9 cellular contexts compared by ENCODE assay signal in the genomic region with DNA sequence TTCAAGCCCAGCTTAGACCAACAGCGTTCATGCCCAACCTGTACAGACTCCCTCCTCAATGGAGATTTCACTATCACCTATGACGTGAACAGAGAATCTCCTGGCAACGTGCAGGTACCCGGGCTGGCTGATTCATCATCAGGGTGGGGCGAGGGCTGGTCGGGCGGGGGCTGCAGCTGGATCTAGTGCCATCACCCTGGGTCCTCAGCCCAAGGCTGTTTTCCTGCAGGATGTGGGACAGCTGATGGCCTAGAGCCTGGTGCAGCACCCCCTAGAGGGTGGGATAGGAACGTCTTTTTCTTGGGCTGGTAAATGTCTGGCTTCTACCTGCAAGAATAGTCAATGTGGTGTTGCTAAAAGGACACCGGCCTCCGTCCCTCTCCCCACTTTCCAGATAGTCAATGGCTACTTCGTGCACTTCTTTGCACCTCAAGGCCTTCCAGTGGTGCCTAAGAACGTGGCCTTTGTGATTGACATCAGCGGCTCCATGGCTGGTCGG. TPM values are rescaled to one million over a fixed set of nuclear protein-coding genes. Genes with fewer than 3 reads are reported as not detected.
A peak's percentile ranks its signal among the peaks of the same experiment; 100 is the strongest.
DNase-seq lines count a peak whose midpoint lies in the region; ATAC-seq and TF ChIP-seq lines count a peak whose summit lies in the region.
"Had no signal": no experiment of that assay in that cellular context is flagged by ENCODE, and none has a peak within 500 bp of the region (broad histone marks: within the 10 kb centered on the region; RNA-seq: fewer than 3 reads in every experiment).

No MANE protein-coding gene starts in this region.

- H3K4me1 ChIP-seq in MM.1S (ENCODE audit: low read length) (no peaks in the 10 kb centered on the region), endodermal cell (ENCODE audit: control insufficient read depth, insufficient read depth, low read length) (no peaks in the 10 kb centered on the region)

- H3K27me3 ChIP-seq in MM.1S (replicated peaks; ENCODE audit: insufficient read depth, low read length) (no peaks in the 10 kb centered on the region), endodermal cell (ENCODE audit: control insufficient read depth, insufficient read depth, low read length, poor library complexity, severe bottlenecking) (no peaks in the 10 kb centered on the region)

- H3K9me3 Mint-ChIP-seq in endodermal cell: no peaks in the 10 kb centered on the region
- H3K9me3 Mint-ChIP-seq: naive thymus-derived CD8-positive, alpha-beta T cell had no signal

- DNase-seq in SHP77 (lab: John Stamatoyannopoulos, UW): peak; percentile 21 to 45
- no peak for DNase-seq in SHP77 treated with DMSO at 0.1 percent for 48 hours (lab: John Stamatoyannopoulos, UW)
- DNase-seq in MM.1S: no peak
- peak; percentile 92 for DNase-seq in endodermal cell
- no peak for DNase-seq in retinal pigment epithelial cell (ENCODE audit: low read depth)
- DNase-seq in DMS114 treated with DMSO at 0.1 percent for 48 hours (lab: John Stamatoyannopoulos, UW; ENCODE audit: unreplicated experiment): no peak

- H3K36me3 ChIP-seq in MM.1S (replicated peaks; ENCODE audit: insufficient read depth, low read length) (no peaks in the 10 kb centered on the region), endodermal cell (ENCODE audit: control insufficient read depth, insufficient read depth, low read length) (no peaks in the 10 kb centered on the region)

- H3K27ac ChIP-seq in MM.1S (ENCODE audit: low read length) (no peak overlapping the region), endodermal cell (ENCODE audit: low read depth, low read length) (no peak overlapping the region)

- H4K20me1 ChIP-seq in MM.1S (ENCODE audit: insufficient read depth, low read length): no peaks in the 10 kb centered on the region

- WGBS in endodermal cell (ENCODE audit: insufficient coverage in 1 of 2, insufficient read length in 1 of 2), 2 experiments: 62 to 78% methylated on average over 9 to 14 of the region's 14 CpGs

- no peak overlapping the region for H3K4me2 ChIP-seq in MM.1S (ENCODE audit: low read depth, low read length)

- no peaks in the 10 kb centered on the region for H3K36me3 Mint-ChIP-seq in endodermal cell (ENCODE audit: low read depth)
- H3K36me3 Mint-ChIP-seq: naive thymus-derived CD8-positive, alpha-beta T cell had no signal

- no peak overlapping the region for H3K4me3 ChIP-seq in MM.1S (ENCODE audit: low read length)
- no peak overlapping the region for H3K4me3 ChIP-seq in endodermal cell (ENCODE audit: low read length)
- H3K4me3 ChIP-seq in retinal pigment epithelial cell (ENCODE audit: low read length): no peak overlapping the region

- H3K27me3 Mint-ChIP-seq in endodermal cell (ENCODE audit: insufficient read depth): no peaks in the 10 kb centered on the region

- H3K4me1 Mint-ChIP-seq in endodermal cell: no peaks in the 10 kb centered on the region
- H3K4me1 Mint-ChIP-seq: naive thymus-derived CD8-positive, alpha-beta T cell had no signal

- no peak overlapping the region for H3K4me3 Mint-ChIP-seq in endodermal cell
- H3K4me3 Mint-ChIP-seq: naive thymus-derived CD8-positive, alpha-beta T cell had no signal

- no peak for ATAC-seq in GM21576 (IDR thresholded peaks at IDR 0.05; ENCODE audit: unreplicated experiment)
- ATAC-seq in HG03378 (IDR thresholded peaks at IDR 0.05; ENCODE audit: unreplicated experiment): no peak
- ATAC-seq: naive thymus-derived CD8-positive, alpha-beta T cell had no signal

- H3F3A ChIP-seq in MM.1S (ENCODE audit: insufficient read depth, low read length): no peaks in the 10 kb centered on the region

- peak; percentile 57 for TF ChIP-seq CTCF in MM.1S (IDR thresholded peaks at IDR 0.05; ENCODE audit: low read length)
- peak; percentile 85 for TF ChIP-seq CTCF in endodermal cell (conservative IDR thresholded peaks at IDR 0.05)
- peak; percentile 63 for TF ChIP-seq CTCF in retinal pigment epithelial cell (conservative IDR thresholded peaks at IDR 0.05; ENCODE audit: low read depth, low read length)

- H3K9me2 ChIP-seq in MM.1S (replicated peaks; ENCODE audit: insufficient read depth, low read length): no peaks in the 10 kb centered on the region

- H3K9ac ChIP-seq in MM.1S (ENCODE audit: low read length) (no peak overlapping the region), endodermal cell (ENCODE audit: extremely low read depth, low read length, poor library complexity, severe bottlenecking) (no peak overlapping the region)

- H2AFZ ChIP-seq in MM.1S (ENCODE audit: low read length): no peak overlapping the region

- no peaks in the 10 kb centered on the region for H3K79me2 ChIP-seq in MM.1S (ENCODE audit: low read length)

- H3K9me3 ChIP-seq in MM.1S (replicated peaks; ENCODE audit: insufficient read depth, low read length) (no peaks in the 10 kb centered on the region), endodermal cell (ENCODE audit: control insufficient read depth, low read length) (no peaks in the 10 kb centered on the region)

- no peak overlapping the region for H3K27ac Mint-ChIP-seq in endodermal cell
- H3K27ac Mint-ChIP-seq: naive thymus-derived CD8-positive, alpha-beta T cell had no signal

RNA-seq across cellular contexts. Expression of a gene that starts 4.4 kb away (rescaled TPM):
- not detected for total RNA-seq in endodermal cell
- 0.36 TPM for polyA plus RNA-seq in endodermal cell (2013, experiment 1 of 2)
- polyA plus RNA-seq in endodermal cell (2013, experiment 2 of 2): 0.41 TPM
- total RNA-seq: naive thymus-derived CD8-positive, alpha-beta T cell had no signal

RNA-seq across cellular contexts. Expression of a gene that starts 21.6 kb away (rescaled TPM):
- not detected for total RNA-seq in endodermal cell
- not detected for polyA plus RNA-seq in endodermal cell (2013, experiment 1 of 2)
- polyA plus RNA-seq in endodermal cell (2013, experiment 2 of 2): not detected
- total RNA-seq: naive thymus-derived CD8-positive, alpha-beta T cell had no signal
- polyA plus RNA-seq: naive thymus-derived CD8-positive, alpha-beta T cell had no signal

RNA-seq across cellular contexts. Expression of a gene that starts 28.3 kb away (rescaled TPM):
- 10 to 100 TPM; 44.2 to 49.5 TPM for total RNA-seq in endodermal cell
- 27.0 TPM for polyA plus RNA-seq in endodermal cell (2013, experiment 1 of 2)
- 24.0 TPM for polyA plus RNA-seq in endodermal cell (2013, experiment 2 of 2)

RNA-seq across cellular contexts. Expression of a gene that starts 31.4 kb away (rescaled TPM):
- 1 to 10 TPM; 6.0 to 6.2 TPM for total RNA-seq in endodermal cell
- 4.1 TPM for polyA plus RNA-seq in endodermal cell (2013, experiment 1 of 2)
- polyA plus RNA-seq in endodermal cell (2013, experiment 2 of 2): 4.8 TPM

RNA-seq across cellular contexts. Expression of a gene that starts 35.8 kb away (rescaled TPM):
- 1 to 10 TPM; 3.2 to 4.2 TPM for total RNA-seq in endodermal cell
- 22.5 TPM for polyA plus RNA-seq in endodermal cell (2013, experiment 1 of 2)
- 20.6 TPM for polyA plus RNA-seq in endodermal cell (2013, experiment 2 of 2)

Comparison
In these comparisons a context has a peak if more than half of its experiments do, and no peak if none do; other contexts are left out.
1. DNase-seq: peak in SHP77 (2 of 2) and endodermal cell (single experiment); none in SHP77 treated with DMSO at 0.1 percent for 48 hours (single experiment), MM.1S (single experiment), retinal pigment epithelial cell (single experiment) and DMS114 treated with DMSO at 0.1 percent for 48 hours (single experiment).
2. Peak in every context shown above with its lines, with median percentiles within 50 percentile points of each other: CTCF ChIP-seq.